In the genomic region with DNA sequence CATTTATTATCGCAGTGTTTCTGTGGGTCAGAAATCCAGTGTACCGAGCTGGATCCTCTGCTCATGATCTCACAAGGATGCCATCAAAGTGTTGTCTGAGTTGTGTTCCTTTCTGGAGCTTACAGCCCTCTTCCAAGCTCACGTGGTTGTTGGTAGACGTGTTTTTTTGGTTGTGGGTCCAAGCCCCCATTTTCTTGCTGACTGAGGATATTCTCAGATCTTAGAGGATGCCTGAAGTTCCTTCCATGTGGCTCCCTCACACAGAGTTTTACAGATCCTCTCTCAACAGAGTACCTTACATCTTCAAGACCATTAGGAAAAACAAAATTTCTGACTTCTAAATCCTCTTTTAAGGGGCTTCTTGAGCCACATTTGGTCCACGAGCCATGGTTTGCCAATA, we compare ENCODE assay signal across 29 cellular contexts.
"Had no signal": no experiment of that assay in that cellular context is flagged by ENCODE, and none has a peak within 500 bp of the region (broad histone marks: within the 10 kb centered on the region; RNA-seq: fewer than 3 reads in every experiment).

No MANE protein-coding gene starts in this region.

- H3K4me1 ChIP-seq: stomach, suprapubic skin, testis, thyroid gland, tibial artery, tibial nerve, transverse colon, upper lobe of left lung, upper lobe of right lung, uterus, vagina had no signal

- FAIRE-seq: urothelium cell line had no signal

- DNase-seq: stimulated activated CD4-positive, alpha-beta T cell treated with anti-CD3 and anti-CD28 coated beads, Interleukin-2, amount 100 ng/mL, for 48 hours; stimulated activated CD4-positive, alpha-beta T cell treated with anti-CD3 and anti-CD28 coated beads, Interleukin-4, amount 100 ng/mL, for 1 hour; stimulated activated CD4-positive, alpha-beta T cell treated with anti-CD3 and anti-CD28 coated beads, Interleukin-4, amount 100 ng/mL, for 24 hours; stimulated activated CD4-positive, alpha-beta T cell treated with anti-CD3 and anti-CD28 coated beads, Interleukin-4, amount 100 ng/mL, for 4 hours; stimulated activated CD8-positive, alpha-beta memory T cell treated with anti-CD3 and anti-CD28 coated beads, Interleukin-4, amount 100 ng/mL, for 48 hours; stimulated activated naive B cell treated with anti-CD40 and anti-IgM and Interleukin-4, amounts not matched to agents 10 μg/mL and 1 μg/mL and 100 μg/mL, for 72 hours; stimulated activated naive CD4-positive, alpha-beta T cell; stimulated activated naive CD4-positive, alpha-beta T cell treated with Interleukin-2 at 50 U/mL for 16 hours; stimulated activated naive CD8-positive, alpha-beta T cell treated with anti-CD3 and anti-CD28 coated beads, Interleukin-15, amount 100 ng/mL, for 72 hours; stimulated activated naive CD8-positive, alpha-beta T cell treated with anti-CD3 and anti-CD28 coated beads, Interleukin-15, Interleukin-2, amounts not matched to agents 100 U/mL and 50 U/mL, for 24 hours; stomach; substantia nigra; testis; thyroid gland; tibial artery; transverse colon; trophoblast cell; upper lobe of left lung; upper lobe of right lung; uterus had no signal

- H3K36me3 Mint-ChIP-seq: stimulated activated effector memory CD8-positive, alpha-beta T cell treated with anti-CD3 and anti-CD28 coated beads, Interleukin-12 subunit alpha, Interleukin-12 subunit beta, amount 100 ng/mL, for 72 hours; stimulated activated memory B cell treated with anti-CD40 and anti-IgM and Interleukin-4, amounts not matched to agents 10 μg/mL and 1 μg/mL and 100 μg/mL, for 72 hours; stimulated activated naive B cell treated with anti-CD40 and anti-IgM and Interleukin-4, amounts not matched to agents 10 μg/mL and 1 μg/mL and 100 μg/mL, for 72 hours; type B pancreatic cell had no signal

- H3K27me3 ChIP-seq: stomach, suprapubic skin, testis, thyroid gland, tibial artery, tibial nerve, transverse colon, upper lobe of left lung, upper lobe of right lung, uterus, vagina had no signal

- H3K4me3 Mint-ChIP-seq: stimulated activated effector memory CD8-positive, alpha-beta T cell treated with anti-CD3 and anti-CD28 coated beads, Interleukin-12 subunit alpha, Interleukin-12 subunit beta, amount 100 ng/mL, for 72 hours; stimulated activated memory B cell treated with anti-CD40 and anti-IgM and Interleukin-4, amounts not matched to agents 10 μg/mL and 1 μg/mL and 100 μg/mL, for 72 hours; stimulated activated naive B cell treated with anti-CD40 and anti-IgM and Interleukin-4, amounts not matched to agents 10 μg/mL and 1 μg/mL and 100 μg/mL, for 72 hours; stimulated activated naive CD8-positive, alpha-beta T cell treated with anti-CD3 and anti-CD28 coated beads, Interleukin-15, amount 100 ng/mL, for 72 hours; stimulated activated naive CD8-positive, alpha-beta T cell treated with anti-CD3 and anti-CD28 coated beads, Interleukin-15, Interleukin-2, amounts not matched to agents 100 ng/mL and 50 ng/mL, for 24 hours; type B pancreatic cell had no signal

- H3K36me3 ChIP-seq: stomach, suprapubic skin, thoracic aorta, thyroid gland, tibial artery, tibial nerve, transverse colon, upper lobe of left lung, upper lobe of right lung, uterus, vagina had no signal

- H3K4me1 Mint-ChIP-seq: stimulated activated effector memory CD8-positive, alpha-beta T cell treated with anti-CD3 and anti-CD28 coated beads, Interleukin-12 subunit alpha, Interleukin-12 subunit beta, amount 100 ng/mL, for 72 hours; stimulated activated memory B cell treated with anti-CD40 and anti-IgM and Interleukin-4, amounts not matched to agents 10 μg/mL and 1 μg/mL and 100 μg/mL, for 72 hours; stimulated activated naive B cell treated with anti-CD40 and anti-IgM and Interleukin-4, amounts not matched to agents 10 μg/mL and 1 μg/mL and 100 μg/mL, for 72 hours; stimulated activated naive CD8-positive, alpha-beta T cell treated with anti-CD3 and anti-CD28 coated beads, Interleukin-15, amount 100 ng/mL, for 72 hours had no signal

- ATAC-seq: stimulated activated effector memory CD8-positive, alpha-beta T cell treated with anti-CD3 and anti-CD28 coated beads, Interleukin-12 subunit alpha, Interleukin-12 subunit beta, amount 100 ng/mL, for 72 hours; stimulated activated memory B cell treated with anti-CD40 and anti-IgM and Interleukin-4, amounts not matched to agents 10 μg/mL and 1 μg/mL and 100 μg/mL, for 72 hours; stimulated activated naive B cell treated with anti-CD40 and anti-IgM and Interleukin-4, amounts not matched to agents 10 μg/mL and 1 μg/mL and 100 μg/mL, for 72 hours; stimulated activated naive CD8-positive, alpha-beta T cell treated with anti-CD3 and anti-CD28 coated beads, Interleukin-15, amount 100 ng/mL, for 72 hours; stimulated activated naive CD8-positive, alpha-beta T cell treated with anti-CD3 and anti-CD28 coated beads, Interleukin-15, Interleukin-2, amounts not matched to agents 100 U/mL and 50 U/mL, for 24 hours; upper lobe of right lung had no signal

- H3K27ac Mint-ChIP-seq: stimulated activated effector memory CD8-positive, alpha-beta T cell treated with anti-CD3 and anti-CD28 coated beads, Interleukin-12 subunit alpha, Interleukin-12 subunit beta, amount 100 ng/mL, for 72 hours; stimulated activated memory B cell treated with anti-CD40 and anti-IgM and Interleukin-4, amounts not matched to agents 10 μg/mL and 1 μg/mL and 100 μg/mL, for 72 hours; stimulated activated naive B cell treated with anti-CD40 and anti-IgM and Interleukin-4, amounts not matched to agents 10 μg/mL and 1 μg/mL and 100 μg/mL, for 72 hours; stimulated activated naive CD8-positive, alpha-beta T cell treated with anti-CD3 and anti-CD28 coated beads, Interleukin-15, amount 100 ng/mL, for 72 hours; stimulated activated naive CD8-positive, alpha-beta T cell treated with anti-CD3 and anti-CD28 coated beads, Interleukin-15, Interleukin-2, amounts not matched to agents 100 ng/mL and 50 ng/mL, for 24 hours; type B pancreatic cell had no signal

- H3K4me3 ChIP-seq: stomach, suprapubic skin, testis, thoracic aorta, thyroid gland, tibial artery, tibial nerve, transverse colon, upper lobe of left lung, upper lobe of right lung, uterus, vagina had no signal

- H3K27me3 Mint-ChIP-seq: stimulated activated memory B cell treated with anti-CD40 and anti-IgM and Interleukin-4, amounts not matched to agents 10 μg/mL and 1 μg/mL and 100 μg/mL, for 72 hours; stimulated activated naive B cell treated with anti-CD40 and anti-IgM and Interleukin-4, amounts not matched to agents 10 μg/mL and 1 μg/mL and 100 μg/mL, for 72 hours; stimulated activated naive CD8-positive, alpha-beta T cell treated with anti-CD3 and anti-CD28 coated beads, Interleukin-15, amount 100 ng/mL, for 72 hours; stimulated activated naive CD8-positive, alpha-beta T cell treated with anti-CD3 and anti-CD28 coated beads, Interleukin-15, Interleukin-2, amounts not matched to agents 100 ng/mL and 50 ng/mL, for 24 hours; type B pancreatic cell had no signal

- H3K27ac ChIP-seq: stomach, suprapubic skin, testis, thoracic aorta, thyroid gland, tibial artery, tibial nerve, transverse colon, upper lobe of left lung, upper lobe of right lung, uterus, vagina had no signal

- H3K9me3 ChIP-seq: stomach, suprapubic skin, testis, thoracic aorta, thyroid gland, tibial artery, tibial nerve, transverse colon, upper lobe of left lung, upper lobe of right lung, uterus, vagina had no signal

- H3K9me3 Mint-ChIP-seq: type B pancreatic cell had no signal
